13 cellular contexts compared by ENCODE assay signal in the genomic region with DNA sequence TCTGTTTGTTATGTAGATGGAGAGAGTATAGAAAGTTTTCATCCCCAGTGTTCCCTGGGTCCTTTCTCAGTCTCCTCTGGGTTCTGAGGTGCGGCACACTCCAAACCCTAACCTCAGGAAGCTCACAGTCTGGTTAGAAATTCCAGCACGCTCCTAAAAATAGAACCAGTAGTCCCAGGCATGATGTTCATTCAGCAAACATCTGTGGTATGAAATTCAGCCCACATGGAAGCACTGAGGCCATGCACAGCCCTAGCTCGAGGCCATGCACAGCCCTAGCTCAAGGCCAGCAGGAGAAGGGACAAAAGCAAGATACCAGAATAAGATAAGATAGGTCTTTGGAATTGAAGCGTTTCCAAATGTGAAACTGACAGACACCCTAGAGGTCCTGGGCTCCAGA.
DNase-seq lines count a peak whose midpoint lies in the region; ATAC-seq, FAIRE-seq and TF ChIP-seq lines count a peak whose summit lies in the region.
"Had no signal": no experiment of that assay in that cellular context is flagged by ENCODE, and none has a peak within 500 bp of the region (broad histone marks: within the 10 kb centered on the region; RNA-seq: fewer than 3 reads in every experiment).

No MANE protein-coding gene starts in this region.

- H3K4me1 ChIP-seq in Caco-2 (peaks cover 14% of the 10 kb centered on the region), PC-3 (ENCODE audit: insufficient read depth, low read length) (peaks cover 17% of the 10 kb centered on the region), left lung (no peaks in the 10 kb centered on the region)
- H3K4me1 ChIP-seq: stomach had no signal

- H3K9me3 ChIP-seq in Caco-2 (no peaks in the 10 kb centered on the region), PC-3 (ENCODE audit: low read length) (no peaks in the 10 kb centered on the region), left lung (no peaks in the 10 kb centered on the region)
- H3K9me3 ChIP-seq: stomach had no signal

- in situ Hi-C loops in GM13976 (cut with MboI; ENCODE audit: low sequenced_read_pairs, unreplicated experiment), result no loop called here

- H4K20me1 ChIP-seq in PC-3 (ENCODE audit: low read length), result no peaks in the 10 kb centered on the region

- ATAC-seq in PC-3 (peak; percentile 48), left lung (peak; percentile 50), HG02981 (IDR thresholded peaks at IDR 0.05; ENCODE audit: unreplicated experiment) (no peak)

- H3K27me3 ChIP-seq in Caco-2 (replicated peaks; ENCODE audit: control insufficient read depth, insufficient read depth, low read length) (no peaks in the 10 kb centered on the region), PC-3 (ENCODE audit: low read length) (no peaks in the 10 kb centered on the region), left lung (no peaks in the 10 kb centered on the region)
- H3K27me3 ChIP-seq: stomach had no signal

- H3K9me3 Mint-ChIP-seq in Caco-2 (ENCODE audit: unreplicated experiment), result no peaks in the 10 kb centered on the region

- H3K4me1 Mint-ChIP-seq in Caco-2 (ENCODE audit: low read depth, unreplicated experiment), result no peaks in the 10 kb centered on the region
- H3K4me1 Mint-ChIP-seq: CD14-positive monocyte had no signal

- no peak for TF ChIP-seq CTCF in Caco-2 (IDR thresholded peaks at IDR 0.05; ENCODE audit: insufficient read depth in 1 of 2, low read depth in 1 of 2, low read length in 1 of 2, severe bottlenecking in 1 of 2, unreplicated experiment in 1 of 2)
- TF ChIP-seq CTCF in PC-3 (conservative IDR thresholded peaks at IDR 0.05; ENCODE audit: low read depth, low read length), result no peak
- no peak for TF ChIP-seq CTCF in left lung (IDR thresholded peaks at IDR 0.05)
- no peak for TF ChIP-seq CTCF in GM13976 (IDR thresholded peaks at IDR 0.05; ENCODE audit: borderline replicate concordance, control extremely low read depth, extremely low read depth, insufficient read depth, missing control alignments)
- no peak for TF ChIP-seq CTCF in D721Med (IDR thresholded peaks at IDR 0.05; ENCODE audit: insufficient read depth, missing control alignments)

- H3K4me3 Mint-ChIP-seq in Caco-2 (ENCODE audit: unreplicated experiment), result no peak overlapping the region
- H3K4me3 Mint-ChIP-seq: CD14-positive monocyte had no signal

- H3K27ac ChIP-seq in PC-3 (ENCODE audit: low read length) (no peak overlapping the region), left lung (no peak overlapping the region)
- H3K27ac ChIP-seq: stomach had no signal

- no peaks in the 10 kb centered on the region for H3K79me2 ChIP-seq in PC-3 (ENCODE audit: low read length)

- H3K36me3 Mint-ChIP-seq in Caco-2 (ENCODE audit: insufficient read depth, unreplicated experiment), result peaks cover 4% of the 10 kb centered on the region

- no peak overlapping the region for H3K4me3 ChIP-seq in Caco-2 (ENCODE audit: low read depth, low read length)
- no peak overlapping the region for H3K4me3 ChIP-seq in PC-3 (ENCODE audit: low read length)
- no peak overlapping the region for H3K4me3 ChIP-seq in left lung
- H3K4me3 ChIP-seq: stomach had no signal

- H3F3A ChIP-seq in PC-3 (ENCODE audit: low read length, unreplicated experiment), result no peaks in the 10 kb centered on the region

- FAIRE-seq in D721Med (lab: Jason Lieb, UNC), result no peak

- no peak overlapping the region for H3K27ac Mint-ChIP-seq in Caco-2 (ENCODE audit: unreplicated experiment)

- POLR2A ChIA-PET in Caco-2 (lab: Charles Lee), result no interaction called here
- POLR2A ChIA-PET in PC-3 (lab: Charles Lee; ENCODE audit: unreplicated experiment), result no interaction called here

- no peak overlapping the region for H3K4me2 ChIP-seq in PC-3 (ENCODE audit: low read length)

- H3K36me3 ChIP-seq in Caco-2 (ENCODE audit: control insufficient read depth, insufficient read depth, low read length) (no peaks in the 10 kb centered on the region; the same call in 1 of the 2 replicates), PC-3 (ENCODE audit: low read depth, low read length) (no peaks in the 10 kb centered on the region), left lung (no peaks in the 10 kb centered on the region)
- H3K36me3 ChIP-seq: stomach had no signal

- DNase-seq in Caco-2 (peak; percentile 21 to 62), PC-3 (peak; percentile 46), dedifferentiated amniotic fluid mesenchymal stem cell (ENCODE audit: extremely low spot score) (peak; percentile 89), left lung (no peak), GM13976 (ENCODE audit: low spot score) (no peak), D721Med (ENCODE audit: insufficient read length, low spot score) (no peak)
- no peak for DNase-seq in stimulated activated CD4-positive, alpha-beta T cell treated with anti-CD3 and anti-CD28 coated beads, Interleukin-4, amount 100 ng/mL, for 1 hour
- DNase-seq: activated CD4-positive, alpha-beta T cell treated with anti-CD3 and anti-CD28 coated beads for 4 hours; KG1; NCI-H2081 treated with DMSO at 0.1 percent for 48 hours; stomach had no signal

- BruUV-seq in Caco-2 (replicated peaks; lab: Mats Ljungman, UMichigan), result no TSS peak
- BruUV-seq in PC-3 (replicated peaks; lab: Mats Ljungman, UMichigan), result no TSS peak

- H3K27me3 Mint-ChIP-seq in Caco-2 (ENCODE audit: insufficient read depth, unreplicated experiment), result no peaks in the 10 kb centered on the region

- CTCF ChIA-PET in Caco-2 (lab: Charles Lee), result interaction anchor here (1.6 kb wide), 1 partner anchor 82 kb away, joined by 4 read pairs; a partner anchor contains a TSS
- CTCF ChIA-PET in PC-3 (lab: Charles Lee), result no interaction called here

- no peak overlapping the region for H2AFZ ChIP-seq in PC-3 (ENCODE audit: low read length)

- no peak overlapping the region for H3K9ac ChIP-seq in PC-3 (ENCODE audit: low read length)

- intact Hi-C loops in Caco-2 (cut with micrococcal nuclease; ENCODE audit: unreplicated experiment) (no loop called here), PC-3 (cut with micrococcal nuclease) (no loop called here), left lung (cut with DNase I) (no loop called here)

- no peaks in the 10 kb centered on the region for H3K9me2 ChIP-seq in PC-3 (replicated peaks; ENCODE audit: low read length)

Comparison
In these comparisons a context has a peak if more than half of its experiments do, and no peak if none do; other contexts are left out.
1. DNase-seq: peak in Caco-2 (2 of 2), PC-3 (single experiment) and dedifferentiated amniotic fluid mesenchymal stem cell (single experiment); none in left lung (0 of 2), GM13976 (single experiment), D721Med (single experiment) and stimulated activated CD4-positive, alpha-beta T cell treated with anti-CD3 and anti-CD28 coated beads, Interleukin-4, amount 100 ng/mL, for 1 hour (single experiment).